ENCODE assay signal across 39 cellular contexts in genomic region chr1:225953315-225953714, GRCh38. TPM values are rescaled to one million over a fixed set of nuclear protein-coding genes. Genes with fewer than 3 reads are reported as not detected.
"Had no signal": no experiment of that assay in that cellular context is flagged by ENCODE, and none has a peak within 500 bp of the region (broad histone marks: within the 10 kb centered on the region; RNA-seq: fewer than 3 reads in every experiment).

No MANE protein-coding gene starts in this region.

- H3K27ac ChIP-seq: KMS-11 had no signal

- H3K4me2 ChIP-seq: KMS-11 had no signal

- H3K27me3 ChIP-seq: MG63 had no signal

- H3K9ac ChIP-seq: KMS-11 had no signal

- H3K9me3 ChIP-seq: MG63 had no signal

- H3K36me3 ChIP-seq: MG63 had no signal

- H3K4me3 ChIP-seq: MG63 had no signal

- DNase-seq: Karpas-422, Kasumi-1, KG1, MG63, MM.1S, MV-4-11, NCI-H1048, NCI-H1092, NCI-H1092 treated with DMSO at 0.1 percent for 48 hours, NCI-H1105, NCI-H1105 treated with DMSO at 0.1 percent for 48 hours, NCI-H1417, NCI-H1417 treated with DMSO at 0.1 percent for 48 hours, NCI-H1436, NCI-H1436 treated with DMSO at 0.1 percent for 48 hours, NCI-H146, NCI-H1694, NCI-H1694 treated with DMSO at 0.1 percent for 48 hours, NCI-H187, NCI-H187 treated with DMSO at 0.1 percent for 48 hours, NCI-H1930, NCI-H2029, NCI-H2029 treated with DMSO at 0.1 percent for 48 hours, NCI-H2081, NCI-H2081 treated with DMSO at 0.1 percent for 48 hours, NCI-H2107, NCI-H2171, NCI-H2171 treated with DMSO at 0.1 percent for 48 hours, NCI-H2227 treated with DMSO at 0.1 percent for 48 hours, NCI-H226, NCI-H345, NCI-H446, NCI-H446 treated with DMSO at 0.1 percent for 48 hours, NCI-H510A had no signal

RNA-seq across cellular contexts. Expression of gene LEFTY2, which starts 12.3 kb away (rescaled TPM):
- total RNA-seq: LHCN-M2, M059J, MCF 10A, NCI-H460 had no signal
